ENCODE assay signal across 8 cellular contexts in genomic region chr1:171817511-171818265, GRCh38. TPM values are rescaled to one million over a fixed set of nuclear protein-coding genes. Genes with fewer than 3 reads are reported as not detected.
DNase-seq lines count a peak whose midpoint lies in the region; ATAC-seq and TF ChIP-seq lines count a peak whose summit lies in the region.

No MANE protein-coding gene starts in this region.

- no peak overlapping the region for H3K27ac Mint-ChIP-seq in stimulated activated naive B cell treated with anti-CD40 and anti-IgM and Interleukin-4, amounts not matched to agents 10 μg/mL and 1 μg/mL and 100 μg/mL, for 72 hours

- H3K4me3 ChIP-seq in A673 (ENCODE audit: low read depth, low read length, poor library complexity, severe bottlenecking), result no peak overlapping the region

- H3K4me1 ChIP-seq in A673 (ENCODE audit: insufficient read depth, low read length, poor library complexity, severe bottlenecking), result no peaks in the 10 kb centered on the region
- H3K4me1 ChIP-seq in foreskin keratinocyte, result peaks cover 10% of the 10 kb centered on the region

- H3K9me3 Mint-ChIP-seq in stimulated activated naive B cell treated with anti-CD40 and anti-IgM and Interleukin-4, amounts not matched to agents 10 μg/mL and 1 μg/mL and 100 μg/mL, for 72 hours, result no peaks in the 10 kb centered on the region

- POLR2A ChIA-PET in A673 (lab: Charles Lee; ENCODE audit: low non-redundant PET), result interaction anchor here (0.7 kb wide), 1 partner anchor 97 kb away, joined by 3 read pairs; no protein-coding TSS in a partner anchor

- H3K36me3 Mint-ChIP-seq in stimulated activated naive B cell treated with anti-CD40 and anti-IgM and Interleukin-4, amounts not matched to agents 10 μg/mL and 1 μg/mL and 100 μg/mL, for 72 hours, result peaks cover 7 to 16% of the 10 kb centered on the region in 2 donors

- H3K36me3 ChIP-seq in A673 (ENCODE audit: insufficient read depth, low read length, poor library complexity, severe bottlenecking), result no peaks in the 10 kb centered on the region

- TF ChIP-seq CTCF in A673 (conservative IDR thresholded peaks at IDR 0.05; ENCODE audit: low read depth, low read length) (no peak), foreskin keratinocyte (conservative IDR thresholded peaks at IDR 0.05) (no peak)

- no peak overlapping the region for H3K4me3 Mint-ChIP-seq in stimulated activated naive B cell treated with anti-CD40 and anti-IgM and Interleukin-4, amounts not matched to agents 10 μg/mL and 1 μg/mL and 100 μg/mL, for 72 hours

- H3K27me3 ChIP-seq in A673 (replicated peaks; ENCODE audit: insufficient read depth, low read depth, low read length, poor library complexity) (no peaks in the 10 kb centered on the region), foreskin keratinocyte (no peaks in the 10 kb centered on the region)

- DNase-seq in A673 (ENCODE audit: low spot score), result peak; percentile 30
- DNase-seq in HT-29 (ENCODE audit: low spot score), result peak; percentile 41
- DNase-seq in activated CD4-positive, alpha-beta T cell treated with anti-CD3 and anti-CD28 coated beads, Interleukin-2, amount 50 U/mL, for 48 hours, result peak; percentile 24 to 46
- peak; percentile 87 to 90 for DNase-seq in foreskin keratinocyte
- no peak for DNase-seq in stimulated activated naive B cell treated with anti-CD40 and anti-IgM and Interleukin-4, amounts not matched to agents 10 μg/mL and 1 μg/mL and 100 μg/mL, for 72 hours
- no peak for DNase-seq in posterior vena cava (ENCODE audit: low spot score)
- no peak for DNase-seq in GF-D8 (lab: John Stamatoyannopoulos, UW)

- intact Hi-C loops in A673 (cut with micrococcal nuclease; ENCODE audit: unreplicated experiment) (no loop called here), posterior vena cava (cut with DNase I) (no loop called here)

- H3K27ac ChIP-seq in A673 (ENCODE audit: low read depth, low read length, poor library complexity, severe bottlenecking) (no peak overlapping the region), foreskin keratinocyte (no peak overlapping the region)

- no peaks in the 10 kb centered on the region for H3K9me3 ChIP-seq in A673 (ENCODE audit: low read depth, low read length, poor library complexity, severe bottlenecking)

- H3K27me3 Mint-ChIP-seq in stimulated activated naive B cell treated with anti-CD40 and anti-IgM and Interleukin-4, amounts not matched to agents 10 μg/mL and 1 μg/mL and 100 μg/mL, for 72 hours, result no peaks in the 10 kb centered on the region

- peaks cover 5 to 14% of the 10 kb centered on the region in 2 donors for H3K4me1 Mint-ChIP-seq in stimulated activated naive B cell treated with anti-CD40 and anti-IgM and Interleukin-4, amounts not matched to agents 10 μg/mL and 1 μg/mL and 100 μg/mL, for 72 hours

- ATAC-seq in GM18868 (IDR thresholded peaks at IDR 0.05; ENCODE audit: unreplicated experiment), result peak; percentile 95
- peak; percentile 97 for ATAC-seq in foreskin keratinocyte
- ATAC-seq in stimulated activated naive B cell treated with anti-CD40 and anti-IgM and Interleukin-4, amounts not matched to agents 10 μg/mL and 1 μg/mL and 100 μg/mL, for 72 hours (replicated peaks), result peak; percentile 78 to 89

- CTCF ChIA-PET in A673 (lab: Charles Lee), result no interaction called here

- no TSS peak for BruUV-seq in A673 (replicated peaks; lab: Mats Ljungman, UMichigan)

RNA-seq across cellular contexts. Expression of gene DNM3, which starts 23.6 kb away (rescaled TPM):
- total RNA-seq in A673 (2021) (0.71 and 0.94 TPM in 2 replicates), foreskin keratinocyte (2.1 and 2.3 TPM in 2 replicates), posterior vena cava (1 to 10 TPM; 4.7 to 4.9 TPM)
- total RNA-seq in HT-29 (2014; rRNA removed; shearing (Covaris generic)), result 1.0 and 1.3 TPM in 2 replicates
- 1.3 and 1.6 TPM in 2 replicates for polyA plus RNA-seq in foreskin keratinocyte

RNA-seq across cellular contexts. Expression of gene METTL13, which starts 36.2 kb away (rescaled TPM):
- 46.5 and 49.9 TPM in 2 replicates for total RNA-seq in A673 (2021)
- 38.8 and 39.4 TPM in 2 replicates for total RNA-seq in HT-29 (2014; rRNA removed; shearing (Covaris generic))
- 31.3 and 32.5 TPM in 2 replicates for total RNA-seq in foreskin keratinocyte
- 31.8 and 35.3 TPM in 2 replicates for polyA plus RNA-seq in foreskin keratinocyte
- total RNA-seq in posterior vena cava, result 10 to 100 TPM; 14.8 to 19.4 TPM

Comparison
In these comparisons a context has a peak if more than half of its experiments do, and no peak if none do; other contexts are left out.
1. DNase-seq: peak in A673 (single experiment), HT-29 (single experiment), activated CD4-positive, alpha-beta T cell treated with anti-CD3 and anti-CD28 coated beads, Interleukin-2, amount 50 U/mL, for 48 hours (2 of 2) and foreskin keratinocyte (2 of 2); none in stimulated activated naive B cell treated with anti-CD40 and anti-IgM and Interleukin-4, amounts not matched to agents 10 μg/mL and 1 μg/mL and 100 μg/mL, for 72 hours (single experiment), posterior vena cava (single experiment) and GF-D8 (single experiment).
2. Peak in every context shown above with its lines, with median percentiles within 50 percentile points of each other: ATAC-seq.